Comparison of ENCODE assay signal across 1 cellular context in the genomic region with DNA sequence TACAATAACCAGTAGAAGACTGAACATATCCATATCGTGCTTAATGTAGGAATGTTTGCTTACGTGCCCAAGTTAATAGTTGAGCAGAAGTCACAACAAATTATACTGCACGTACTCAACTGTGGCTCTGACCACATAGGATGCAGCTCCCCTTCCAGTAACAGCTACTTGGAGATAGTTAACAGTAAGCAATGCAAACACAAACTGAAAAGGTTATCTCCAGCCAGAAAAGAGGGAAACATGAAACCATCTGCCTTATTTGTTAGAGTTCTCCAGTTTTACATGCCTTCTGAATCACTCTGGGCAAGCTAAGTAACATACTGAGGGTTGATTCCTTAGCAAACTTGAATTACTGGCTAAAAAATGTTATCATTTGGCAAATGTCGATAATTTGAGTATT.
TF ChIP-seq lines count a peak whose summit lies in the region.

No MANE protein-coding gene starts in this region.

TF ChIP-seq in GM12891, 5 proteins besides CTCF, POLR2A, EP300 and RAD21:
- no peak for TF ChIP-seq POLR2AphosphoS5 (IDR thresholded peaks at IDR 0.05; ENCODE audit: low read depth, low read length)
- no peak for TF ChIP-seq SPI1 (IDR thresholded peaks at IDR 0.05; ENCODE audit: low read depth, low read length)
- no peak for TF ChIP-seq POU2F2 (IDR thresholded peaks at IDR 0.05; ENCODE audit: low read depth, low read length)
- TF ChIP-seq PAX5 (IDR thresholded peaks at IDR 0.05; ENCODE audit: insufficient read depth, low read length, severe bottlenecking): no peak
- no peak for TF ChIP-seq TAF1 (IDR thresholded peaks at IDR 0.05; ENCODE audit: low read depth, low read length)
TF ChIP-seq in GM12891: peak in this region for 0.
